In genomic region chr22:30262917-30263741, GRCh38 we compare ENCODE assay signal across 8 cellular contexts. TPM values are rescaled to one million over a fixed set of nuclear protein-coding genes. Genes with fewer than 3 reads are reported as not detected.
DNase-seq lines count a peak whose midpoint lies in the region; ATAC-seq and TF ChIP-seq lines count a peak whose summit lies in the region.

No MANE protein-coding gene starts in this region.

- no peaks in the 10 kb centered on the region for H3K9me3 Mint-ChIP-seq in WTC11

- CTCF ChIA-PET in WTC11 (lab: Charles Lee): interaction anchor here (0.5 to 3.5 kb wide), 27 partner anchors 7 to 258 kb away, joined by 3 to 48 read pairs (median 4); partner anchors contain the start of genes CASTOR1, CCDC157, RNF215 and SF3A1

- peaks cover 7% of the 10 kb centered on the region for H3K27me3 Mint-ChIP-seq in WTC11 (ENCODE audit: low read depth)

- peak overlapping the region in 1 of 2 donors; percentile 26 for H3K4me3 ChIP-seq in cardiac fibroblast (replicated peaks in 1 of 2; ENCODE audit: low read depth in 2 of 2, low read length in 2 of 2)

- H3K27ac Mint-ChIP-seq in WTC11: no peak overlapping the region

- DNase-seq in NCI-H128 (lab: John Stamatoyannopoulos, UW; ENCODE audit: unreplicated experiment): peak; percentile 21
- DNase-seq in WTC11 (ENCODE audit: low spot score): peak; percentile 94
- peak; percentile 72 for DNase-seq in cardiac fibroblast (ENCODE audit: low read depth in 2 of 2)
- peak; percentile 72 for DNase-seq in left lobe of liver (ENCODE audit: low spot score)
- peak; percentile 85 for DNase-seq in stimulated activated CD4-positive, alpha-beta T cell treated with anti-CD3 and anti-CD28 coated beads, Interleukin-4, amount 100 ng/mL, for 24 hours

- POLR2A ChIA-PET in WTC11 (lab: Charles Lee): interaction anchor here (0.6 to 1.8 kb wide), 3 partner anchors 25 to 162 kb away, joined by 4 to 5 read pairs (median 4); partner anchors contain the start of genes CASTOR1 and MTFP1

- H3K4me1 Mint-ChIP-seq in WTC11: peaks cover 7% of the 10 kb centered on the region

- ATAC-seq in WTC11 (peak; percentile 77), left lobe of liver (peak; percentile 81), GM18907 (IDR thresholded peaks at IDR 0.05; ENCODE audit: unreplicated experiment) (no peak), HG02571 (IDR thresholded peaks at IDR 0.05; ENCODE audit: unreplicated experiment) (no peak)

- TF ChIP-seq CTCF in GM12801 (IDR thresholded peaks at IDR 0.05; ENCODE audit: extremely low read depth, insufficient read length): peak; percentile 66
- TF ChIP-seq CTCF in WTC11 (IDR thresholded peaks at IDR 0.05): peak; percentile 99
- TF ChIP-seq CTCF in cardiac fibroblast (IDR thresholded peaks at IDR 0.05; ENCODE audit: low read depth, low read length): peak; percentile 97

- H3K4me3 Mint-ChIP-seq in WTC11: no peak overlapping the region

- H3K36me3 Mint-ChIP-seq in WTC11: no peaks in the 10 kb centered on the region

TF ChIP-seq in WTC11, 78 proteins besides CTCF, POLR2A, EP300 and RAD21:
- TF ChIP-seq MAX (CRISPR knock-in tag; IDR thresholded peaks at IDR 0.05): peak; percentile 62
- TF ChIP-seq ZNF121 (CRISPR knock-in tag; IDR thresholded peaks at IDR 0.05): no peak
- no peak for TF ChIP-seq ZNF263 (CRISPR knock-in tag; IDR thresholded peaks at IDR 0.05; ENCODE audit: low read depth)
- TF ChIP-seq ZNF423 (CRISPR knock-in tag; IDR thresholded peaks at IDR 0.05): no peak
- 0 out of 2 replicates have a peak, but pooled peaks have one; percentile 20 for TF ChIP-seq FOXP1 (CRISPR knock-in tag; IDR thresholded peaks at IDR 0.05; ENCODE audit: borderline replicate concordance)
- TF ChIP-seq GABPB1 (CRISPR knock-in tag; IDR thresholded peaks at IDR 0.05): no peak
- TF ChIP-seq ZNF232 (CRISPR knock-in tag; IDR thresholded peaks at IDR 0.05): no peak
- TF ChIP-seq, protein P1, sequence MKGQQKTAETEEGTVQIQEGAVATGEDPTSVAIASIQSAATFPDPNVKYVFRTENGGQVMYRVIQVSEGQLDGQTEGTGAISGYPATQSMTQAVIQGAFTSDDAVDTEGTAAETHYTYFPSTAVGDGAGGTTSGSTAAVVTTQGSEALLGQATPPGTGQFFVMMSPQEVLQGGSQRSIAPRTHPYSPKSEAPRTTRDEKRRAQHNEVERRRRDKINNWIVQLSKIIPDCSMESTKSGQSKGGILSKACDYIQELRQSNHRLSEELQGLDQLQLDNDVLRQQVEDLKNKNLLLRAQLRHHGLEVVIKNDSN (CRISPR knock-in tag; IDR thresholded peaks at IDR 0.05): 0 out of 2 replicates have a peak, but pooled peaks have one; percentile 33

RNA-seq across cellular contexts. Expression of gene OSM, which starts 3.5 kb away (rescaled TPM):
- total RNA-seq in WTC11 (2021) (not detected in 3 replicates), left lobe of liver (0.10 TPM)

RNA-seq across cellular contexts. Expression of gene LIF, which starts 16.6 kb away (rescaled TPM):
- 4.6 to 7.2 TPM (median 6.1 TPM) in 3 replicates for total RNA-seq in WTC11 (2021)
- 0.38 TPM for total RNA-seq in left lobe of liver

RNA-seq across cellular contexts. Expression of gene CASTOR1, which starts 26.2 kb away (rescaled TPM):
- total RNA-seq in WTC11 (2021) (15.8 to 18.6 TPM (median 16.0 TPM) in 3 replicates), left lobe of liver (9.7 TPM)

Comparison
In these comparisons a context has a peak if more than half of its experiments do, and no peak if none do; other contexts are left out.
1. DNase-seq: peak in every context shown above with its lines; median percentile 94 in WTC11; 85 in stimulated activated CD4-positive, alpha-beta T cell treated with anti-CD3 and anti-CD28 coated beads, Interleukin-4, amount 100 ng/mL, for 24 hours; 72 in cardiac fibroblast; 72 in left lobe of liver; 21 in NCI-H128.
2. ATAC-seq: peak in WTC11 (single experiment) and left lobe of liver (single experiment); none in GM18907 (single experiment) and HG02571 (single experiment).
3. Peak in every context shown above with its lines, with median percentiles within 50 percentile points of each other: CTCF ChIP-seq.